ENCODE assay signal across 4 cellular contexts in the genomic region with DNA sequence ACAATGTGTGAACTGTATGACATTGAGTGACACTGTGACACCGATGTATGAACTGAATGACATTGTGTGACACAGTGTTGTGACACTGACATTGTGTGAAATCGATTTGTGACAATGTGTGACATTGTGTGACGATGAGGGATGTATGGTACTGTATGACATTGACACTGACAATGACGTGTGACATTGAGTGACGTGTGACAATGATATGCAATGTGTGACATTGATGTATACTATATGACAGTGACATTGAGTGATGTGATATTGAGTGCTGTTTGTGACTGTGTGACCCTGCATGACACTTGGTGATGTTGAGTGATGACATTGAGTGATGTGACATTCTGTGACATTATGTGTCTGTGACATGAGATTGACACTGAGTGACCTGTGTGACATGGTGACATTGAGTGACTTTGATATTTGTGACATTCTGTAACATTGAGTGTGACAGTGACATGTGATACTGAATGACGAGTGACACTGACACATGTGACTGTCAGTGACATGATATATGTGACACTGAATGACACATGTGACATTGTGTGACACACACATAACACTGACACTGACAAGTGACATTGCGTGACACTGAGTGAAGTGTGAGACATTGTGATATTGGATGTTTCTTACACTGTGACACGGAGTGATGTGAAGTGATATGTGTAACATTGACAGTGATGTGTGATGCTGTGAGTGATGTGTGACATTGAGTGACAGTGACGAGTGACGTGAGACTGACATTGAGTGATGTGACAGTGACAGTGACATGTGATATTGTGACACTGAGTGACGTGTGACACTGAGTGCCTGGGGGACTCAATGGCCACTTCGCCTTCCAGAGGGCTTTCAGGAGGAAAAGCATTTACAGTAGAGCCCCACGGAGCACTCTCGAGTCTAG.
TF ChIP-seq lines count a peak whose summit lies in the region.

No MANE protein-coding gene starts in this region.

TF ChIP-seq in GM12891, 5 proteins besides CTCF, POLR2A, EP300 and RAD21:
- TF ChIP-seq PAX5 (IDR thresholded peaks at IDR 0.05; ENCODE audit: insufficient read depth, low read length, severe bottlenecking), result no peak
- TF ChIP-seq POU2F2 (IDR thresholded peaks at IDR 0.05; ENCODE audit: low read depth, low read length), result no peak
- TF ChIP-seq SPI1 (IDR thresholded peaks at IDR 0.05; ENCODE audit: low read depth, low read length), result no peak
- no peak for TF ChIP-seq POLR2AphosphoS5 (IDR thresholded peaks at IDR 0.05; ENCODE audit: low read depth, low read length)
- TF ChIP-seq TAF1 (IDR thresholded peaks at IDR 0.05; ENCODE audit: low read depth, low read length), result no peak

TF ChIP-seq in IMR-90, 13 proteins besides CTCF, POLR2A, EP300 and RAD21:
- TF ChIP-seq, protein P1, sequence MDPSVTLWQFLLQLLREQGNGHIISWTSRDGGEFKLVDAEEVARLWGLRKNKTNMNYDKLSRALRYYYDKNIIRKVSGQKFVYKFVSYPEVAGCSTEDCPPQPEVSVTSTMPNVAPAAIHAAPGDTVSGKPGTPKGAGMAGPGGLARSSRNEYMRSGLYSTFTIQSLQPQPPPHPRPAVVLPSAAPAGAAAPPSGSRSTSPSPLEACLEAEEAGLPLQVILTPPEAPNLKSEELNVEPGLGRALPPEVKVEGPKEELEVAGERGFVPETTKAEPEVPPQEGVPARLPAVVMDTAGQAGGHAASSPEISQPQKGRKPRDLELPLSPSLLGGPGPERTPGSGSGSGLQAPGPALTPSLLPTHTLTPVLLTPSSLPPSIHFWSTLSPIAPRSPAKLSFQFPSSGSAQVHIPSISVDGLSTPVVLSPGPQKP (IDR thresholded peaks at IDR 0.05; ENCODE audit: borderline replicate concordance, low read depth, low read length), result no peak
- TF ChIP-seq RFX5 (IDR thresholded peaks at IDR 0.05; ENCODE audit: low read depth, low read length), result no peak
- TF ChIP-seq CEBPB (IDR thresholded peaks at IDR 0.05; ENCODE audit: low read depth, low read length), result no peak
- TF ChIP-seq, protein P2, sequence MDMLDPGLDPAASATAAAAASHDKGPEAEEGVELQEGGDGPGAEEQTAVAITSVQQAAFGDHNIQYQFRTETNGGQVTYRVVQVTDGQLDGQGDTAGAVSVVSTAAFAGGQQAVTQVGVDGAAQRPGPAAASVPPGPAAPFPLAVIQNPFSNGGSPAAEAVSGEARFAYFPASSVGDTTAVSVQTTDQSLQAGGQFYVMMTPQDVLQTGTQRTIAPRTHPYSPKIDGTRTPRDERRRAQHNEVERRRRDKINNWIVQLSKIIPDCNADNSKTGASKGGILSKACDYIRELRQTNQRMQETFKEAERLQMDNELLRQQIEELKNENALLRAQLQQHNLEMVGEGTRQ (IDR thresholded peaks at IDR 0.05; ENCODE audit: low read depth, low read length), result no peak

TF ChIP-seq in H1, 55 proteins besides CTCF, POLR2A, EP300 and RAD21 (continues in another document):
- TF ChIP-seq, protein P3, sequence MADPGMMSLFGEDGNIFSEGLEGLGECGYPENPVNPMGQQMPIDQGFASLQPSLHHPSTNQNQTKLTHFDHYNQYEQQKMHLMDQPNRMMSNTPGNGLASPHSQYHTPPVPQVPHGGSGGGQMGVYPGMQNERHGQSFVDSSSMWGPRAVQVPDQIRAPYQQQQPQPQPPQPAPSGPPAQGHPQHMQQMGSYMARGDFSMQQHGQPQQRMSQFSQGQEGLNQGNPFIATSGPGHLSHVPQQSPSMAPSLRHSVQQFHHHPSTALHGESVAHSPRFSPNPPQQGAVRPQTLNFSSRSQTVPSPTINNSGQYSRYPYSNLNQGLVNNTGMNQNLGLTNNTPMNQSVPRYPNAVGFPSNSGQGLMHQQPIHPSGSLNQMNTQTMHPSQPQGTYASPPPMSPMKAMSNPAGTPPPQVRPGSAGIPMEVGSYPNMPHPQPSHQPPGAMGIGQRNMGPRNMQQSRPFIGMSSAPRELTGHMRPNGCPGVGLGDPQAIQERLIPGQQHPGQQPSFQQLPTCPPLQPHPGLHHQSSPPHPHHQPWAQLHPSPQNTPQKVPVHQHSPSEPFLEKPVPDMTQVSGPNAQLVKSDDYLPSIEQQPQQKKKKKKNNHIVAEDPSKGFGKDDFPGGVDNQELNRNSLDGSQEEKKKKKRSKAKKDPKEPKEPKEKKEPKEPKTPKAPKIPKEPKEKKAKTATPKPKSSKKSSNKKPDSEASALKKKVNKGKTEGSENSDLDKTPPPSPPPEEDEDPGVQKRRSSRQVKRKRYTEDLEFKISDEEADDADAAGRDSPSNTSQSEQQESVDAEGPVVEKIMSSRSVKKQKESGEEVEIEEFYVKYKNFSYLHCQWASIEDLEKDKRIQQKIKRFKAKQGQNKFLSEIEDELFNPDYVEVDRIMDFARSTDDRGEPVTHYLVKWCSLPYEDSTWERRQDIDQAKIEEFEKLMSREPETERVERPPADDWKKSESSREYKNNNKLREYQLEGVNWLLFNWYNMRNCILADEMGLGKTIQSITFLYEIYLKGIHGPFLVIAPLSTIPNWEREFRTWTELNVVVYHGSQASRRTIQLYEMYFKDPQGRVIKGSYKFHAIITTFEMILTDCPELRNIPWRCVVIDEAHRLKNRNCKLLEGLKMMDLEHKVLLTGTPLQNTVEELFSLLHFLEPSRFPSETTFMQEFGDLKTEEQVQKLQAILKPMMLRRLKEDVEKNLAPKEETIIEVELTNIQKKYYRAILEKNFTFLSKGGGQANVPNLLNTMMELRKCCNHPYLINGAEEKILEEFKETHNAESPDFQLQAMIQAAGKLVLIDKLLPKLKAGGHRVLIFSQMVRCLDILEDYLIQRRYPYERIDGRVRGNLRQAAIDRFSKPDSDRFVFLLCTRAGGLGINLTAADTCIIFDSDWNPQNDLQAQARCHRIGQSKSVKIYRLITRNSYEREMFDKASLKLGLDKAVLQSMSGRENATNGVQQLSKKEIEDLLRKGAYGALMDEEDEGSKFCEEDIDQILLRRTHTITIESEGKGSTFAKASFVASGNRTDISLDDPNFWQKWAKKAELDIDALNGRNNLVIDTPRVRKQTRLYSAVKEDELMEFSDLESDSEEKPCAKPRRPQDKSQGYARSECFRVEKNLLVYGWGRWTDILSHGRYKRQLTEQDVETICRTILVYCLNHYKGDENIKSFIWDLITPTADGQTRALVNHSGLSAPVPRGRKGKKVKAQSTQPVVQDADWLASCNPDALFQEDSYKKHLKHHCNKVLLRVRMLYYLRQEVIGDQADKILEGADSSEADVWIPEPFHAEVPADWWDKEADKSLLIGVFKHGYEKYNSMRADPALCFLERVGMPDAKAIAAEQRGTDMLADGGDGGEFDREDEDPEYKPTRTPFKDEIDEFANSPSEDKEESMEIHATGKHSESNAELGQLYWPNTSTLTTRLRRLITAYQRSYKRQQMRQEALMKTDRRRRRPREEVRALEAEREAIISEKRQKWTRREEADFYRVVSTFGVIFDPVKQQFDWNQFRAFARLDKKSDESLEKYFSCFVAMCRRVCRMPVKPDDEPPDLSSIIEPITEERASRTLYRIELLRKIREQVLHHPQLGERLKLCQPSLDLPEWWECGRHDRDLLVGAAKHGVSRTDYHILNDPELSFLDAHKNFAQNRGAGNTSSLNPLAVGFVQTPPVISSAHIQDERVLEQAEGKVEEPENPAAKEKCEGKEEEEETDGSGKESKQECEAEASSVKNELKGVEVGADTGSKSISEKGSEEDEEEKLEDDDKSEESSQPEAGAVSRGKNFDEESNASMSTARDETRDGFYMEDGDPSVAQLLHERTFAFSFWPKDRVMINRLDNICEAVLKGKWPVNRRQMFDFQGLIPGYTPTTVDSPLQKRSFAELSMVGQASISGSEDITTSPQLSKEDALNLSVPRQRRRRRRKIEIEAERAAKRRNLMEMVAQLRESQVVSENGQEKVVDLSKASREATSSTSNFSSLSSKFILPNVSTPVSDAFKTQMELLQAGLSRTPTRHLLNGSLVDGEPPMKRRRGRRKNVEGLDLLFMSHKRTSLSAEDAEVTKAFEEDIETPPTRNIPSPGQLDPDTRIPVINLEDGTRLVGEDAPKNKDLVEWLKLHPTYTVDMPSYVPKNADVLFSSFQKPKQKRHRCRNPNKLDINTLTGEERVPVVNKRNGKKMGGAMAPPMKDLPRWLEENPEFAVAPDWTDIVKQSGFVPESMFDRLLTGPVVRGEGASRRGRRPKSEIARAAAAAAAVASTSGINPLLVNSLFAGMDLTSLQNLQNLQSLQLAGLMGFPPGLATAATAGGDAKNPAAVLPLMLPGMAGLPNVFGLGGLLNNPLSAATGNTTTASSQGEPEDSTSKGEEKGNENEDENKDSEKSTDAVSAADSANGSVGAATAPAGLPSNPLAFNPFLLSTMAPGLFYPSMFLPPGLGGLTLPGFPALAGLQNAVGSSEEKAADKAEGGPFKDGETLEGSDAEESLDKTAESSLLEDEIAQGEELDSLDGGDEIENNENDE (IDR thresholded peaks at IDR 0.05; ENCODE audit: insufficient replicate concordance, low read length), result no peak
- TF ChIP-seq SIX5 (IDR thresholded peaks at IDR 0.05; ENCODE audit: low read depth, low read length), result no peak
- TF ChIP-seq JUND (IDR thresholded peaks at IDR 0.05; ENCODE audit: low read length), result no peak
- no peak for TF ChIP-seq MAFK (IDR thresholded peaks at IDR 0.05; ENCODE audit: low read depth, low read length)
- no peak for TF ChIP-seq TCF12 (IDR thresholded peaks at IDR 0.05; ENCODE audit: low read depth, low read length)
- no peak for TF ChIP-seq HDAC2 (IDR thresholded peaks at IDR 0.05; ENCODE audit: borderline replicate concordance in 1 of 2, low read depth in 2 of 2, low read length in 2 of 2)

TF ChIP-seq in neural cell, 6 proteins besides CTCF, POLR2A, EP300 and RAD21:
- TF ChIP-seq POLR2AphosphoS5 (IDR thresholded peaks at IDR 0.05) (peak; percentile 92), EZH2 (IDR thresholded peaks at IDR 0.05; ENCODE audit: borderline replicate concordance, insufficient read depth, low read length, poor library complexity, severe bottlenecking) (no peak)
